ENCODE assay signal across 22 cellular contexts in genomic region chr17:39889200-39889599, GRCh38. TPM values are rescaled to one million over a fixed set of nuclear protein-coding genes. Genes with fewer than 3 reads are reported as not detected.
DNase-seq lines count a peak whose midpoint lies in the region; ATAC-seq, FAIRE-seq and TF ChIP-seq lines count a peak whose summit lies in the region.
"Had no signal": no experiment of that assay in that cellular context is flagged by ENCODE, and none has a peak within 500 bp of the region (broad histone marks: within the 10 kb centered on the region; RNA-seq: fewer than 3 reads in every experiment).

No MANE protein-coding gene starts in this region.

- H3K9me3 ChIP-seq in A549, result no peaks in the 10 kb centered on the region
- H3K9me3 ChIP-seq in hepatocyte (ENCODE audit: low read depth), result no peaks in the 10 kb centered on the region
- no peaks in the 10 kb centered on the region for H3K9me3 ChIP-seq in small intestine (ENCODE audit: control insufficient read depth, low read depth)
- H3K9me3 ChIP-seq in CD4-positive, alpha-beta memory T cell (ENCODE audit: control insufficient read depth in 1 of 2, low read length in 2 of 2), result no peaks in the 10 kb centered on the region
- no peaks in the 10 kb centered on the region for H3K9me3 ChIP-seq in transverse colon
- H3K9me3 ChIP-seq: BLaER1 treated with 17β-estradiol and CSF1 and Interleukin-3, amounts not matched to agents 10 nM and 100 nM had no signal

- no peaks in the 10 kb centered on the region for H3K9me3 Mint-ChIP-seq in Calu3 (ENCODE audit: low read depth, unreplicated experiment)
- no peaks in the 10 kb centered on the region for H3K9me3 Mint-ChIP-seq in CD4-positive, alpha-beta memory T cell
- H3K9me3 Mint-ChIP-seq: CD4-positive, alpha-beta T cell had no signal

- CTCF ChIA-PET in A549 (lab: Yijun Ruan, JAX) (interaction anchor here (1.4 to 2.1 kb wide), 2 partner anchors 8 to 266 kb away, joined by 5 to 7 read pairs; no protein-coding TSS in a partner anchor), Calu3 (lab: Charles Lee) (interaction anchor here (0.7 to 109.6 kb wide), 41 partner anchors 8 to 954 kb away, joined by 3 to 8195 read pairs (median 9); partner anchors contain the start of genes CSF3, ERBB2, GRB7 and GSDMA)
- CTCF ChIA-PET in CD4-positive, alpha-beta memory T cell (lab: Charles Lee; ENCODE audit: partially characterized antibody), result interaction anchor here (0.7 kb wide), 1 partner anchor 197 kb away, joined by 3 read pairs; no protein-coding TSS in a partner anchor

- ATAC-seq in A549, result no peak
- no peak for ATAC-seq in GM18907 (IDR thresholded peaks at IDR 0.05; ENCODE audit: unreplicated experiment)

- H3K27ac Mint-ChIP-seq in Calu3 (ENCODE audit: unreplicated experiment), result no peak overlapping the region
- no peak overlapping the region for H3K27ac Mint-ChIP-seq in CD4-positive, alpha-beta memory T cell
- H3K27ac Mint-ChIP-seq: B cell; CD4-positive, alpha-beta T cell; CD8-positive, alpha-beta memory T cell had no signal

- H3K27me3 Mint-ChIP-seq in Calu3 (ENCODE audit: unreplicated experiment), result peaks cover 22% of the 10 kb centered on the region
- peaks cover 13 to 20% of the 10 kb centered on the region in 2 donors for H3K27me3 Mint-ChIP-seq in CD4-positive, alpha-beta memory T cell

- H2AFZ ChIP-seq in hepatocyte, result no peak overlapping the region

- POLR2A ChIA-PET in A549 (lab: Yijun Ruan, JAX), result no interaction called here
- POLR2A ChIA-PET in CD4-positive, alpha-beta memory T cell (lab: Charles Lee; ENCODE audit: partially characterized antibody), result no interaction called here

- TF ChIP-seq EP300 in A549 (IDR thresholded peaks at IDR 0.05) (no peak), transverse colon (IDR thresholded peaks at IDR 0.05; ENCODE audit: low read depth) (no peak)

- H3K36me3 Mint-ChIP-seq in Calu3 (ENCODE audit: insufficient read depth, unreplicated experiment), result no peaks in the 10 kb centered on the region
- H3K36me3 Mint-ChIP-seq in CD4-positive, alpha-beta memory T cell, result no peaks in the 10 kb centered on the region
- H3K36me3 Mint-ChIP-seq: CD8-positive, alpha-beta memory T cell had no signal

- H3K4me3 ChIP-seq in A549 (no peak overlapping the region), hepatocyte (no peak overlapping the region), small intestine (ENCODE audit: low read depth in 1 of 2, low read length in 2 of 2) (no peak overlapping the region), transverse colon (no peak overlapping the region)
- no peak overlapping the region for H3K4me3 ChIP-seq in CD4-positive, alpha-beta memory T cell (ENCODE audit: low read length in 2 of 2)
- H3K4me3 ChIP-seq: BLaER1 treated with 17β-estradiol and CSF1 and Interleukin-3, amounts not matched to agents 10 nM and 100 nM had no signal

- TF ChIP-seq POLR2A in A549 (IDR thresholded peaks at IDR 0.05; ENCODE audit: low read length) (no peak), transverse colon (IDR thresholded peaks at IDR 0.05) (no peak)

- H3K9me2 ChIP-seq in hepatocyte (replicated peaks; ENCODE audit: insufficient read depth), result no peaks in the 10 kb centered on the region

- DNase-seq in A549 (ENCODE audit: low read depth in 1 of 2, low spot score in 1 of 2), result no peak
- peak; percentile 82 for DNase-seq in Calu3
- DNase-seq in hepatocyte (ENCODE audit: low spot score), result no peak
- peak; percentile 60 for DNase-seq in small intestine
- DNase-seq in CD4-positive, alpha-beta memory T cell, result no peak
- no peak for DNase-seq in transverse colon
- DNase-seq: 8988T; AML-193; CD4-positive, alpha-beta T cell; CD8-positive, alpha-beta memory T cell; COR-L47; DMS79 treated with DMSO at 0.1 percent for 48 hours; GF-D8 had no signal

- peak; percentile 43 for FAIRE-seq in A549 (lab: Jason Lieb, UNC)
- FAIRE-seq in small intestine (lab: Jason Lieb, UNC), result no peak
- FAIRE-seq: A204.1, D721Med, G401.6, GM12891 had no signal

- H3K27ac ChIP-seq in A549 (no peak overlapping the region), hepatocyte (no peak overlapping the region), small intestine (ENCODE audit: low read depth in 1 of 2, low read length in 1 of 2) (no peak overlapping the region), transverse colon (no peak overlapping the region)
- H3K27ac ChIP-seq in CD4-positive, alpha-beta memory T cell (ENCODE audit: low read depth, low read length), result no peak overlapping the region
- H3K27ac ChIP-seq: BLaER1 treated with 17β-estradiol and CSF1 and Interleukin-3, amounts not matched to agents 10 nM and 100 nM; C4-2B had no signal

- TF ChIP-seq RAD21 in A549 (conservative IDR thresholded peaks at IDR 0.05 in 1 of 2, IDR thresholded peaks at IDR 0.05 in 1 of 2), result no peak

- in situ Hi-C loops in transverse colon (cut with MboI; ENCODE audit: low pct_ligation_motif_present in 1 of 4, low pct_unique_long_range_greater_than_20kb in 1 of 4, low sequenced_read_pairs in 3 of 4), result no loop called here

- no peaks in the 10 kb centered on the region for H3K79me2 ChIP-seq in hepatocyte

- peaks cover 26% of the 10 kb centered on the region for H3K4me1 Mint-ChIP-seq in Calu3 (ENCODE audit: low read depth, unreplicated experiment)
- no peaks in the 10 kb centered on the region for H3K4me1 Mint-ChIP-seq in CD4-positive, alpha-beta memory T cell
- H3K4me1 Mint-ChIP-seq: CD8-positive, alpha-beta memory T cell had no signal

- TF ChIP-seq CTCF in A549 (IDR thresholded peaks at IDR 0.05), result no peak
- no peak for TF ChIP-seq CTCF in Calu3 (IDR thresholded peaks at IDR 0.05; ENCODE audit: unreplicated experiment)
- no peak for TF ChIP-seq CTCF in hepatocyte (IDR thresholded peaks at IDR 0.05; ENCODE audit: poor library complexity)
- no peak for TF ChIP-seq CTCF in transverse colon (IDR thresholded peaks at IDR 0.05)

- H4K20me1 ChIP-seq in hepatocyte (ENCODE audit: insufficient read depth, poor library complexity, severe bottlenecking), result no peaks in the 10 kb centered on the region
- H4K20me1 ChIP-seq: BLaER1 treated with 17β-estradiol and CSF1 and Interleukin-3, amounts not matched to agents 10 nM and 100 nM had no signal

- no TSS peak for BruUV-seq in Calu3 (replicated peaks; lab: Mats Ljungman, UMichigan)

- intact Hi-C loops in Calu3 (cut with micrococcal nuclease; ENCODE audit: unreplicated experiment) (loop anchor here (1.0 to 5.0 kb wide), 13 partner anchors 10 to 962 kb away; partner anchors contain the start of gene PSMD3), transverse colon (cut with DNase I; ENCODE audit: low total_unique reads) (no loop called here)
- intact Hi-C loops in CD4-positive, alpha-beta memory T cell (cut with micrococcal nuclease), result no loop called here

- no peaks in the 10 kb centered on the region for H3K36me3 ChIP-seq in hepatocyte (replicated peaks; ENCODE audit: insufficient read depth, low read depth)
- no peaks in the 10 kb centered on the region for H3K36me3 ChIP-seq in small intestine (ENCODE audit: control insufficient read depth in 2 of 2, insufficient read depth in 2 of 2, low read length in 2 of 2)
- H3K36me3 ChIP-seq in CD4-positive, alpha-beta memory T cell (ENCODE audit: insufficient read depth, low read length), result no peaks in the 10 kb centered on the region
- no peaks in the 10 kb centered on the region for H3K36me3 ChIP-seq in transverse colon
- H3K36me3 ChIP-seq: BLaER1 treated with 17β-estradiol and CSF1 and Interleukin-3, amounts not matched to agents 10 nM and 100 nM had no signal

- H3K4me1 ChIP-seq in A549, result no peaks in the 10 kb centered on the region
- H3K4me1 ChIP-seq in hepatocyte (ENCODE audit: insufficient read depth), result no peaks in the 10 kb centered on the region
- no peaks in the 10 kb centered on the region for H3K4me1 ChIP-seq in small intestine (ENCODE audit: control insufficient read depth in 2 of 2, insufficient read depth in 1 of 2, low read depth in 1 of 2, low read length in 1 of 2)
- H3K4me1 ChIP-seq in CD4-positive, alpha-beta memory T cell (ENCODE audit: insufficient read depth, low read length), result no peaks in the 10 kb centered on the region
- H3K4me1 ChIP-seq in transverse colon, result no peaks in the 10 kb centered on the region

- no peak overlapping the region for H3K4me2 ChIP-seq in A549
- H3K4me2 ChIP-seq in hepatocyte, result peak overlapping the region; percentile 3
- H3K4me2 ChIP-seq: BLaER1 treated with 17β-estradiol and CSF1 and Interleukin-3, amounts not matched to agents 10 nM and 100 nM had no signal

- H3K27me3 ChIP-seq in hepatocyte, result no peaks in the 10 kb centered on the region
- no peaks in the 10 kb centered on the region for H3K27me3 ChIP-seq in small intestine (ENCODE audit: control insufficient read depth in 2 of 2, insufficient read depth in 2 of 2, low read length in 2 of 2)
- no peaks in the 10 kb centered on the region for H3K27me3 ChIP-seq in CD4-positive, alpha-beta memory T cell (ENCODE audit: insufficient read depth, low read length)
- peaks cover 39% of the 10 kb centered on the region for H3K27me3 ChIP-seq in transverse colon
- H3K27me3 ChIP-seq: BLaER1 treated with 17β-estradiol and CSF1 and Interleukin-3, amounts not matched to agents 10 nM and 100 nM had no signal

- WGBS in A549 (ENCODE audit: missing lambda C conversion rate), result 11% methylated on average over 2 of the region's 2 CpGs
- 49% methylated on average over 2 of the region's 2 CpGs for WGBS in hepatocyte (ENCODE audit: low lambda C conversion rate, missing lambda C conversion rate)
- 10 to 50% (median 22%) methylated on average over 2 of the region's 2 CpGs for WGBS in small intestine, 3 donors
- WGBS in transverse colon (ENCODE audit: low coverage in 1 of 2), 2 donors, result 50 to 54% methylated on average over 2 of the region's 2 CpGs

- no peak overlapping the region for H3K4me3 Mint-ChIP-seq in Calu3 (ENCODE audit: low read depth, unreplicated experiment)
- no peak overlapping the region for H3K4me3 Mint-ChIP-seq in CD4-positive, alpha-beta memory T cell
- H3K4me3 Mint-ChIP-seq: B cell; CD4-positive, alpha-beta T cell; CD8-positive, alpha-beta memory T cell had no signal

RNA-seq across cellular contexts. Expression of gene ZPBP2, which starts 21.2 kb away (rescaled TPM):
- polyA plus RNA-seq in A549 (2011; rRNA removed) (not detected in 2 replicates), A549 (2017; fragmentation: RNase III; extraction: RNeasy Plus Mini Kit Qiagen cat#74134 plus additional on column Dnase treatment) (not detected in 3 replicates), hepatocyte (not detected in 2 replicates), small intestine (not detected)
- not detected in 2 replicates for polyA plus RNA-seq in A549 (2012; cell fraction: cytosol; rRNA removed)
- polyA plus RNA-seq in A549 (2012; cell fraction: nucleus; rRNA removed), result not detected in 2 replicates
- not detected in 2 replicates for polyA minus RNA-seq in A549 (2011; rRNA and poly(A)+ RNA removed)
- total RNA-seq in Calu3 (2022) (not detected in 2 replicates), hepatocyte (not detected in 2 replicates), transverse colon (under 1 TPM in 1 of 4 donors, not detected in 3; 0.27 TPM)
- total RNA-seq in CD4-positive, alpha-beta memory T cell, result 1 to 10 TPM in 1 of 2 experiments, under 1 TPM in 1; 0.35 to 1.2 TPM
- polyA plus RNA-seq in CD4-positive, alpha-beta memory T cell, result under 1 TPM in 1 of 2 donors, not detected in 1; 0.25 TPM
- total RNA-seq: CD4-positive, alpha-beta T cell had no signal
- polyA plus RNA-seq: BJ had no signal

RNA-seq across cellular contexts. Expression of gene IKZF3, which starts 25.1 kb away (rescaled TPM):
- polyA plus RNA-seq in A549 (2011; rRNA removed), result not detected in 2 replicates
- polyA plus RNA-seq in A549 (2012; cell fraction: cytosol; rRNA removed), result not detected in 2 replicates
- not detected in 2 replicates for polyA plus RNA-seq in A549 (2012; cell fraction: nucleus; rRNA removed)
- polyA plus RNA-seq in A549 (2017; fragmentation: RNase III; extraction: RNeasy Plus Mini Kit Qiagen cat#74134 plus additional on column Dnase treatment), result not detected in 3 replicates
- polyA minus RNA-seq in A549 (2011; rRNA and poly(A)+ RNA removed), result under 0.01 TPM in 1 of 2 replicates, not detected in the other
- total RNA-seq in Calu3 (2022), result 30.9 and 41.0 TPM in 2 replicates
- total RNA-seq in hepatocyte, result under 0.01 TPM in 1 of 2 replicates, not detected in the other
- polyA plus RNA-seq in hepatocyte, result not detected in 2 replicates
- 1 to 10 TPM in 2 of 3 donors, under 1 TPM in 1; 0.67 to 1.6 (median 1.4) TPM for polyA plus RNA-seq in small intestine
- total RNA-seq in CD4-positive, alpha-beta memory T cell, result 100 to 1,000 TPM; 116 to 118 TPM
- 10 to 100 TPM in 1 of 2 donors, 1 to 10 TPM in 1; 3.2 to 87.4 TPM for polyA plus RNA-seq in CD4-positive, alpha-beta memory T cell
- 10 to 100 TPM in 1 of 4 donors, 1 to 10 TPM in 3; 2.2 to 13.5 (median 3.0) TPM for total RNA-seq in transverse colon
- polyA plus RNA-seq: BJ had no signal

RNA-seq across cellular contexts. Expression of gene GSDMB, which starts 29.2 kb away (rescaled TPM):
- polyA plus RNA-seq in A549 (2011; rRNA removed) (7.7 and 9.4 TPM in 2 replicates), A549 (2017; fragmentation: RNase III; extraction: RNeasy Plus Mini Kit Qiagen cat#74134 plus additional on column Dnase treatment) (4.9 to 6.8 TPM (median 6.4 TPM) in 3 replicates), hepatocyte (6.4 and 6.9 TPM in 2 replicates), small intestine (100 to 1,000 TPM; 121 to 255 (median 209) TPM)
- polyA plus RNA-seq in A549 (2012; cell fraction: cytosol; rRNA removed), result 1.8 and 2.0 TPM in 2 replicates
- polyA plus RNA-seq in A549 (2012; cell fraction: nucleus; rRNA removed), result 11.7 and 22.0 TPM in 2 replicates
- 3.8 and 5.5 TPM in 2 replicates for polyA minus RNA-seq in A549 (2011; rRNA and poly(A)+ RNA removed)
- total RNA-seq in Calu3 (2022) (711 and 1,257 TPM in 2 replicates), hepatocyte (7.9 and 10.3 TPM in 2 replicates), transverse colon (100 to 1,000 TPM; 109 to 142 (median 116) TPM)
- total RNA-seq in CD4-positive, alpha-beta memory T cell, result 10 to 100 TPM; 41.4 to 47.4 TPM
- polyA plus RNA-seq in CD4-positive, alpha-beta memory T cell, result 1 to 10 TPM; 3.2 to 3.9 TPM

RNA-seq across cellular contexts. Expression of gene ORMDL3, which starts 38.2 kb away (rescaled TPM):
- polyA plus RNA-seq in A549 (2011; rRNA removed) (26.9 and 49.0 TPM in 2 replicates), A549 (2017; fragmentation: RNase III; extraction: RNeasy Plus Mini Kit Qiagen cat#74134 plus additional on column Dnase treatment) (41.4 to 52.1 TPM (median 51.0 TPM) in 3 replicates), hepatocyte (33.3 and 56.4 TPM in 2 replicates), small intestine (10 to 100 TPM; 60.7 to 72.5 (median 71.6) TPM)
- polyA plus RNA-seq in A549 (2012; cell fraction: cytosol; rRNA removed), result 31.2 and 40.7 TPM in 2 replicates
- polyA plus RNA-seq in A549 (2012; cell fraction: nucleus; rRNA removed), result 38.5 and 47.4 TPM in 2 replicates
- 73.7 and 97.9 TPM in 2 replicates for polyA minus RNA-seq in A549 (2011; rRNA and poly(A)+ RNA removed)
- total RNA-seq in Calu3 (2022) (1,738 and 1,968 TPM in 2 replicates), hepatocyte (52.8 and 73.3 TPM in 2 replicates), transverse colon (10 to 100 TPM; 47.4 to 78.9 (median 56.7) TPM)
- 10 to 100 TPM; 79.6 to 87.2 TPM for total RNA-seq in CD4-positive, alpha-beta memory T cell
- 100 to 1,000 TPM in 1 of 2 donors, 10 to 100 TPM in 1; 90.4 to 161 TPM for polyA plus RNA-seq in CD4-positive, alpha-beta memory T cell

RNA-seq across cellular contexts. Expression of gene LRRC3C, which starts 38.3 kb away (rescaled TPM):
- not detected in 2 replicates for polyA plus RNA-seq in A549 (2011; rRNA removed)
- polyA plus RNA-seq in A549 (2012; cell fraction: cytosol; rRNA removed), result not detected in 2 replicates
- polyA plus RNA-seq in A549 (2012; cell fraction: nucleus; rRNA removed), result 0.11 TPM in 1 of 2 replicates, not detected in the other
- not detected in 3 replicates for polyA plus RNA-seq in A549 (2017; fragmentation: RNase III; extraction: RNeasy Plus Mini Kit Qiagen cat#74134 plus additional on column Dnase treatment)
- not detected in 2 replicates for polyA minus RNA-seq in A549 (2011; rRNA and poly(A)+ RNA removed)
- not detected in 2 replicates for total RNA-seq in Calu3 (2022)
- total RNA-seq in hepatocyte, result 0.57 TPM in 1 of 2 replicates, not detected in the other
- polyA plus RNA-seq in hepatocyte, result not detected in 2 replicates
- not detected for polyA plus RNA-seq in small intestine
- total RNA-seq in CD4-positive, alpha-beta memory T cell, result not detected
- not detected for polyA plus RNA-seq in CD4-positive, alpha-beta memory T cell
- total RNA-seq in transverse colon, result not detected
- total RNA-seq: B cell; CD4-positive, alpha-beta T cell; CD8-positive, alpha-beta memory T cell had no signal
- polyA plus RNA-seq: BJ; CD8-positive, alpha-beta memory T cell had no signal

Comparison
In these comparisons a context has a peak if more than half of its experiments do, and no peak if none do; other contexts are left out.
1. DNase-seq: peak in Calu3 (single experiment) and small intestine (single experiment); none in A549 (0 of 2), hepatocyte (single experiment), CD4-positive, alpha-beta memory T cell (0 of 5) and transverse colon (single experiment).